ENCODE assay signal across 25 cellular contexts in genomic region chr4:126742885-126743284, GRCh38.
"Had no signal": no experiment of that assay in that cellular context is flagged by ENCODE, and none has a peak within 500 bp of the region (broad histone marks: within the 10 kb centered on the region; RNA-seq: fewer than 3 reads in every experiment).

No MANE protein-coding gene starts in this region.

- H3K4me1 ChIP-seq: neural progenitor cell, parathyroid adenoma, psoas muscle, right lobe of liver, sigmoid colon, stomach, thyroid gland, tibial nerve, upper lobe of left lung, uterus had no signal

- H3K9me3 ChIP-seq: ovary, right lobe of liver, thyroid gland, uterus had no signal

- H2AFZ ChIP-seq: neural progenitor cell, parathyroid adenoma had no signal

- DNase-seq: natural killer cell; occipital lobe; ovary; posterior cingulate gyrus; psoas muscle; right cardiac atrium; right lobe of liver; sigmoid colon; small intestine; stimulated activated CD4-positive, alpha-beta T cell treated with anti-CD3 and anti-CD28 coated beads, Interleukin-15, amount 100 ng/mL, for 24 hours; stimulated activated CD4-positive, alpha-beta T cell treated with anti-CD3 and anti-CD28 coated beads, Interleukin-2, amount 100 ng/mL, for 24 hours; stimulated activated CD4-positive, alpha-beta T cell treated with anti-CD3 and anti-CD28 coated beads, Interleukin-2, amount 100 ng/mL, for 48 hours; stimulated activated CD4-positive, alpha-beta T cell treated with anti-CD3 and anti-CD28 coated beads, Interleukin-4, amount 100 ng/mL, for 24 hours; stimulated activated naive B cell treated with anti-CD40 and anti-IgM and Interleukin-4, amounts not matched to agents 10 μg/mL and 1 μg/mL and 100 μg/mL, for 72 hours; stimulated activated naive CD4-positive, alpha-beta T cell treated with Interleukin-2 at 50 U/mL for 16 hours; stomach; thyroid gland; trophoblast cell; upper lobe of left lung; uterus had no signal

- H3K9ac ChIP-seq: neural progenitor cell, parathyroid adenoma had no signal

- H3K79me2 ChIP-seq: parathyroid adenoma had no signal

- H3K4me3 ChIP-seq: neural progenitor cell, ovary, psoas muscle, right lobe of liver, sigmoid colon, stomach, thyroid gland, tibial nerve, upper lobe of left lung, uterus had no signal

- H3K27me3 ChIP-seq: neural progenitor cell, ovary, right lobe of liver, sigmoid colon, stomach, thyroid gland, tibial nerve, upper lobe of left lung, uterus had no signal

- ATAC-seq: natural killer cell; psoas muscle; right cardiac atrium; right lobe of liver; stimulated activated effector memory CD8-positive, alpha-beta T cell treated with anti-CD3 and anti-CD28 coated beads, Interleukin-12 subunit alpha, Interleukin-12 subunit beta, amount 100 ng/mL, for 72 hours; stimulated activated naive B cell treated with anti-CD40 and anti-IgM and Interleukin-4, amounts not matched to agents 10 μg/mL and 1 μg/mL and 100 μg/mL, for 72 hours had no signal

- H3K27ac ChIP-seq: neural progenitor cell, ovary, parathyroid adenoma, psoas muscle, right lobe of liver, sigmoid colon, stomach, thyroid gland, tibial nerve, upper lobe of left lung, uterus had no signal

- FAIRE-seq: small intestine had no signal

- H3K4me2 ChIP-seq: neural progenitor cell had no signal

- H3K36me3 ChIP-seq: neural progenitor cell, ovary, right lobe of liver, sigmoid colon, stomach, thoracic aorta, thyroid gland, tibial nerve, upper lobe of left lung, uterus had no signal
